15 cellular contexts compared by ENCODE assay signal in the genomic region with DNA sequence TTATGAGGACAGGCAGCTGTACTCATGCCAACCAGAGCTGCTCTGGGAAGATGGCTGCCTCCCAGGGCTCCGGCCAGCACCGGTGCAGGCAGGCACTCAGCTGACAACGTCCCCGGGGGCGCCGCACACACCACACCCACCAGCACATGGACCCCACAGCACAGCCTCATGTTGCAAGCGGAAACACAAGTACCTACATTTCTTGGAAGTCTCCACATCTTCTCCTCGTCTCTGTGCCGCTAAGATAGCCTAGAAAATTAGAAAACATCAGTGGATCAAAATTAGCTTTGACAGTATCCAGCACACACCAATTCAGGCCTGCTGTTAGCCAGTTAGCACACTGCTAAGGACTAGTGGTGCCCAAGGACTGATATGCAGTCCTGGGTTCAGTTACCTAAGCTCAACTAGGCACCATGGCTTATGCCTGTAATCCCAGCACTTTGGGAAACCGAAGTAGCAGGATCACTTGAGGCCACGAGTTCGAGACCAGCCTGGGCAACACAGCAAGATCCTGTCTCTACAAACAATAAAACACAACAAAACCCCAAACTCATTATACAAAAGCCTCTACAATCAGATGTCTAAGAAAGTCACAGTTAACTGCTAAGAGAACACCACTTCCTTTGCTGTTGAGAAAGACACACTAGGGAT. TPM values are rescaled to one million over a fixed set of nuclear protein-coding genes. Genes with fewer than 3 reads are reported as not detected.
DNase-seq lines count a peak whose midpoint lies in the region; ATAC-seq, FAIRE-seq and TF ChIP-seq lines count a peak whose summit lies in the region.
"Had no signal": no experiment of that assay in that cellular context is flagged by ENCODE, and none has a peak within 500 bp of the region (broad histone marks: within the 10 kb centered on the region; RNA-seq: fewer than 3 reads in every experiment).

No MANE protein-coding gene starts in this region.

- H3K4me1 ChIP-seq in A549 = peaks cover 47% of the 10 kb centered on the region

- CTCF ChIA-PET in A549 (lab: Yijun Ruan, JAX) = interaction anchor here (0.9 to 7.4 kb wide), 5 partner anchors 9 to 166 kb away, joined by 3 to 45 read pairs (median 6); no protein-coding TSS in a partner anchor

- H3K27me3 Mint-ChIP-seq in HFFc6 (ENCODE audit: insufficient read depth) = no peaks in the 10 kb centered on the region; the same call in 1 of the 2 replicates
- H3K27me3 Mint-ChIP-seq: activated B cell treated with CpG ODN at 0.5 μM for 24 hours; dendritic cell treated with granulocyte-macrophage colony-stimulating factor and Interleukin-4, amounts not matched to agents 40 ng/mL and 50 ng/mL, for 4 days had no signal

- H3K36me3 Mint-ChIP-seq in HFFc6 (ENCODE audit: low read depth) = peaks cover 11% of the 10 kb centered on the region

- no peak for TF ChIP-seq POLR2A in A549 (IDR thresholded peaks at IDR 0.05; ENCODE audit: low read length)

- 93% methylated on average over 12 of the region's 12 CpGs for WGBS in A549 (ENCODE audit: missing lambda C conversion rate)

- no peak overlapping the region for H3K4me3 Mint-ChIP-seq in HFFc6
- H3K4me3 Mint-ChIP-seq: activated B cell treated with CpG ODN at 0.5 μM for 24 hours; dendritic cell treated with granulocyte-macrophage colony-stimulating factor and Interleukin-4, amounts not matched to agents 40 ng/mL and 50 ng/mL, for 4 days had no signal

- peak overlapping the region; percentile 21; the same call in 1 of the 2 replicates for H3K27ac Mint-ChIP-seq in HFFc6
- H3K27ac Mint-ChIP-seq: activated B cell treated with CpG ODN at 0.5 μM for 24 hours; dendritic cell treated with granulocyte-macrophage colony-stimulating factor and Interleukin-4, amounts not matched to agents 40 ng/mL and 50 ng/mL, for 4 days; GM23338 had no signal

- ATAC-seq in A549 = no peak
- no peak for ATAC-seq in HG03460 (IDR thresholded peaks at IDR 0.05; ENCODE audit: unreplicated experiment)
- ATAC-seq: activated T-cell treated with anti-CD3 and anti-CD28 coated beads, Interleukin-2, amount 50 U/mL, for 4 hours; GM23338 had no signal

- FAIRE-seq in A549 (lab: Jason Lieb, UNC) = no peak
- FAIRE-seq: HTR-8/SVneo, RCC 7860 had no signal

- H3K27ac ChIP-seq in A549 = 0 out of 6 replicates have a peak overlapping the region, but pooled peaks of 1 of the 2 experiments have one; percentile 2
- peak overlapping the region; percentile 60 for H3K27ac ChIP-seq in epithelial cell of prostate
- H3K27ac ChIP-seq: testis had no signal

- no peak overlapping the region for H3K4me3 ChIP-seq in A549
- H3K4me3 ChIP-seq: GM23338, testis had no signal

- H3K9me3 Mint-ChIP-seq in HFFc6 = peaks cover 5% of the 10 kb centered on the region
- H3K9me3 Mint-ChIP-seq: activated B cell treated with CpG ODN at 0.5 μM for 24 hours; activated T-cell treated with anti-CD3 and anti-CD28 coated beads, Interleukin-2, amount 50 U/mL, for 4 hours; dendritic cell treated with granulocyte-macrophage colony-stimulating factor and Interleukin-4, amounts not matched to agents 40 ng/mL and 50 ng/mL, for 4 days had no signal

- peak overlapping the region; percentile 97; the same call in 1 of the 3 replicates for H3K4me2 ChIP-seq in A549
- H3K4me2 ChIP-seq: GM23338 had no signal

- TF ChIP-seq CTCF in A549 (IDR thresholded peaks at IDR 0.05) = no peak
- TF ChIP-seq CTCF in HFFc6 (IDR thresholded peaks at IDR 0.05) = no peak

- POLR2A ChIA-PET in A549 (lab: Yijun Ruan, JAX) = interaction anchor here (0.7 to 2.8 kb wide), 2 partner anchors 21 to 38 kb away, joined by 7 to 12 read pairs; no protein-coding TSS in a partner anchor

- H3K9me3 ChIP-seq in A549 = peaks cover 14% of the 10 kb centered on the region
- H3K9me3 ChIP-seq: testis had no signal

- no peak for DNase-seq in A549 (ENCODE audit: low read depth in 1 of 2, low spot score in 1 of 2)
- no peak for DNase-seq in HFFc6
- no peak for DNase-seq in epithelial cell of prostate (ENCODE audit: low read depth, low spot score)
- DNase-seq in stimulated activated naive CD4-positive, alpha-beta T cell treated with Interleukin-2 at 50 U/mL for 16 hours (lab: John Stamatoyannopoulos, UW) = no peak
- DNase-seq in GM19238 (ENCODE audit: insufficient read length, low spot score) = no peak
- DNase-seq: activated B cell treated with CpG ODN at 0.5 μM for 24 hours; activated T-cell treated with anti-CD3 and anti-CD28 coated beads, Interleukin-2, amount 50 U/mL, for 4 hours; DMS79; hippocampal formation; testis had no signal

- peaks cover 12% of the 10 kb centered on the region for H3K4me1 Mint-ChIP-seq in HFFc6 (ENCODE audit: low read depth)

- no peak for TF ChIP-seq EP300 in A549 (IDR thresholded peaks at IDR 0.05)

- TF ChIP-seq RAD21 in A549 (conservative IDR thresholded peaks at IDR 0.05 in 1 of 2, IDR thresholded peaks at IDR 0.05 in 1 of 2) = no peak

TF ChIP-seq in A549, 52 proteins besides CTCF, POLR2A, EP300 and RAD21 (continues in another document):
- TF ChIP-seq ZSCAN20 (CRISPR knock-in tag; IDR thresholded peaks at IDR 0.05) (no peak), ESRRA (IDR thresholded peaks at IDR 0.05; ENCODE audit: borderline replicate concordance, low read length) (no peak), HMGXB4 (CRISPR knock-in tag; IDR thresholded peaks at IDR 0.05; ENCODE audit: borderline replicate concordance) (no peak), MYC (IDR thresholded peaks at IDR 0.05; ENCODE audit: borderline replicate concordance, low read length) (no peak), GATA3 (IDR thresholded peaks at IDR 0.05; ENCODE audit: borderline replicate concordance) (no peak), CBX8 (IDR thresholded peaks at IDR 0.05) (no peak), TFCP2L1 (CRISPR knock-in tag; IDR thresholded peaks at IDR 0.05) (no peak), SREBF2 (IDR thresholded peaks at IDR 0.05) (no peak), E2F6 (IDR thresholded peaks at IDR 0.05; ENCODE audit: borderline replicate concordance, low read depth) (no peak), RNF2 (IDR thresholded peaks at IDR 0.05; ENCODE audit: borderline replicate concordance, low read depth) (no peak)

RNA-seq across cellular contexts. Expression of gene EDF1, which starts 2.4 kb away (rescaled TPM):
- polyA plus RNA-seq in A549 (2011; rRNA removed) (284 and 464 TPM in 2 replicates), A549 (2017; fragmentation: RNase III; extraction: RNeasy Plus Mini Kit Qiagen cat#74134 plus additional on column Dnase treatment) (472 to 560 TPM (median 477 TPM) in 3 replicates)
- polyA plus RNA-seq in A549 (2012; cell fraction: cytosol; rRNA removed) = 581 and 858 TPM in 2 replicates
- 426 and 433 TPM in 2 replicates for polyA plus RNA-seq in A549 (2012; cell fraction: nucleus; rRNA removed)
- 105 and 129 TPM in 2 replicates for polyA minus RNA-seq in A549 (2011; rRNA and poly(A)+ RNA removed)
- 100 to 1,000 TPM; 369 to 460 (median 443) TPM for total RNA-seq in HFFc6 (2021; fragmentation: NEBNext Ultra II Directional; extraction: Animal tissue kit (Norgen Biotek cat#: 25700))

RNA-seq across cellular contexts. Expression of gene MAMDC4, which starts 11.6 kb away (rescaled TPM):
- 1.3 and 1.5 TPM in 2 replicates for polyA plus RNA-seq in A549 (2011; rRNA removed)
- polyA plus RNA-seq in A549 (2012; cell fraction: cytosol; rRNA removed) = 4.3 and 6.0 TPM in 2 replicates
- 61.0 and 92.6 TPM in 2 replicates for polyA plus RNA-seq in A549 (2012; cell fraction: nucleus; rRNA removed)
- polyA plus RNA-seq in A549 (2017; fragmentation: RNase III; extraction: RNeasy Plus Mini Kit Qiagen cat#74134 plus additional on column Dnase treatment) = 7.3 to 9.1 TPM (median 7.6 TPM) in 3 replicates
- polyA minus RNA-seq in A549 (2011; rRNA and poly(A)+ RNA removed) = 0.50 and 0.68 TPM in 2 replicates
- 1 to 10 TPM; 2.3 to 3.4 (median 3.0) TPM for total RNA-seq in HFFc6 (2021; fragmentation: NEBNext Ultra II Directional; extraction: Animal tissue kit (Norgen Biotek cat#: 25700))

RNA-seq across cellular contexts. Expression of gene PHPT1, which starts 14.5 kb away (rescaled TPM):
- polyA plus RNA-seq in A549 (2011; rRNA removed) = 104 and 123 TPM in 2 replicates
- polyA plus RNA-seq in A549 (2012; cell fraction: cytosol; rRNA removed) = 510 and 515 TPM in 2 replicates
- 329 and 453 TPM in 2 replicates for polyA plus RNA-seq in A549 (2012; cell fraction: nucleus; rRNA removed)
- polyA plus RNA-seq in A549 (2017; fragmentation: RNase III; extraction: RNeasy Plus Mini Kit Qiagen cat#74134 plus additional on column Dnase treatment) = 234 to 261 TPM (median 239 TPM) in 3 replicates
- 34.7 and 36.2 TPM in 2 replicates for polyA minus RNA-seq in A549 (2011; rRNA and poly(A)+ RNA removed)
- 100 to 1,000 TPM; 156 to 181 (median 169) TPM for total RNA-seq in HFFc6 (2021; fragmentation: NEBNext Ultra II Directional; extraction: Animal tissue kit (Norgen Biotek cat#: 25700))

RNA-seq across cellular contexts. Expression of gene AJM1, which starts 21.5 kb away (rescaled TPM):
- polyA plus RNA-seq in A549 (2011; rRNA removed) (0.75 and 0.76 TPM in 2 replicates), A549 (2017; fragmentation: RNase III; extraction: RNeasy Plus Mini Kit Qiagen cat#74134 plus additional on column Dnase treatment) (3.0 to 3.6 TPM (median 3.2 TPM) in 3 replicates)
- polyA plus RNA-seq in A549 (2012; cell fraction: cytosol; rRNA removed) = 1.8 and 2.4 TPM in 2 replicates
- polyA plus RNA-seq in A549 (2012; cell fraction: nucleus; rRNA removed) = 7.0 and 10.6 TPM in 2 replicates
- polyA minus RNA-seq in A549 (2011; rRNA and poly(A)+ RNA removed) = 0.37 and 0.44 TPM in 2 replicates
- total RNA-seq in HFFc6 (2021; fragmentation: NEBNext Ultra II Directional; extraction: Animal tissue kit (Norgen Biotek cat#: 25700)) = 1 to 10 TPM; 4.5 to 8.0 (median 5.3) TPM

RNA-seq across cellular contexts. Expression of gene TRAF2, which starts 22.6 kb away (rescaled TPM):
- polyA plus RNA-seq in A549 (2011; rRNA removed) (23.8 and 24.5 TPM in 2 replicates), A549 (2017; fragmentation: RNase III; extraction: RNeasy Plus Mini Kit Qiagen cat#74134 plus additional on column Dnase treatment) (36.4 to 49.4 TPM (median 39.5 TPM) in 3 replicates)
- 76.3 and 84.0 TPM in 2 replicates for polyA plus RNA-seq in A549 (2012; cell fraction: cytosol; rRNA removed)
- polyA plus RNA-seq in A549 (2012; cell fraction: nucleus; rRNA removed) = 180 and 185 TPM in 2 replicates
- 32.0 and 36.0 TPM in 2 replicates for polyA minus RNA-seq in A549 (2011; rRNA and poly(A)+ RNA removed)
- 10 to 100 TPM; 11.1 to 15.9 (median 13.6) TPM for total RNA-seq in HFFc6 (2021; fragmentation: NEBNext Ultra II Directional; extraction: Animal tissue kit (Norgen Biotek cat#: 25700))
